In the genomic region with DNA sequence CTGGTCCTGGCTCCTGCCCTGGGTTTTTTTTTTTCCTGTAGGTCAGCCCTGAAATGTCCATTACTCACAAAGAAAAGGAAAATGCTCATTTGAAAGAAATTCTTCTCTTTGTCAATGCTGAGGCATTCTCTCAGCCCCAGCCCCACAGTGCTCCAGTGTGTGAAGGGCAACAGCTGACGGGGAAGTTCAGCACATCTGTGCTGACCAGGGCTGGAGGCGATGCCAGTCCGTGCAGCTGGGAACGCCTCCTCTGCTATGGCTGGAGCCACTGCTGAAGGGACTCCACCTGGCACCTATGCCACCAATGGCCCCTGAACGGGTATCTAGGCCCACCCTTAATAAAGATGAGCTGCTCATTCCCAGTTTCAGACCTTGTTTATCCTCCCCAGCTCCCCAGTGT, we compare ENCODE assay signal across 27 cellular contexts.
"Had no signal": no experiment of that assay in that cellular context is flagged by ENCODE, and none has a peak within 500 bp of the region (broad histone marks: within the 10 kb centered on the region; RNA-seq: fewer than 3 reads in every experiment).

No MANE protein-coding gene starts in this region.

- H3K27ac ChIP-seq: left lung, right lobe of liver, uterus had no signal

- H3K4me3 Mint-ChIP-seq: activated CD4-positive, alpha-beta memory T cell treated with anti-CD3 and anti-CD28 coated beads, Interleukin-2, amount 10 ng/mL, durations not matched to agents 7 days and 5 days; activated CD4-positive, alpha-beta T cell treated with anti-CD3 and anti-CD28 coated beads, Interleukin-2, amount 10 ng/mL, durations not matched to agents 7 days and 5 days; activated naive CD4-positive, alpha-beta T cell treated with anti-CD3 and anti-CD28 coated beads, Interleukin-2, amount 50 U/mL, for 24 hours; activated naive CD8-positive, alpha-beta T cell treated with anti-CD3 and anti-CD28 coated beads, Interleukin-2, amount 50 U/mL, for 24 hours; activated T-cell treated with anti-CD3 and anti-CD28 coated beads, Interleukin-2, amount 50 U/mL, for 4 hours; central memory CD8-positive, alpha-beta T cell; dendritic cell treated with granulocyte-macrophage colony-stimulating factor and Interleukin-4, amounts not matched to agents 40 ng/mL and 50 ng/mL, for 4 days; endodermal cell; naive thymus-derived CD4-positive, alpha-beta T cell; stimulated activated memory B cell treated with anti-CD40 and anti-IgM and Interleukin-4, amounts not matched to agents 10 μg/mL and 1 μg/mL and 100 μg/mL, for 72 hours; stimulated activated naive CD8-positive, alpha-beta T cell treated with anti-CD3 and anti-CD28 coated beads, Interleukin-15, amount 100 ng/mL, for 72 hours; type B pancreatic cell; WTC11 had no signal

- H3K9me3 ChIP-seq: left lung, right lobe of liver, uterus had no signal

- H3K36me3 Mint-ChIP-seq: activated naive CD4-positive, alpha-beta T cell treated with anti-CD3 and anti-CD28 coated beads, Interleukin-2, amount 50 U/mL, for 24 hours; naive thymus-derived CD4-positive, alpha-beta T cell; stimulated activated memory B cell treated with anti-CD40 and anti-IgM and Interleukin-4, amounts not matched to agents 10 μg/mL and 1 μg/mL and 100 μg/mL, for 72 hours; type B pancreatic cell had no signal

- H3K4me3 ChIP-seq: left lung, right lobe of liver, smooth muscle cell, uterus had no signal

- H3K9me3 Mint-ChIP-seq: activated naive CD4-positive, alpha-beta T cell treated with anti-CD3 and anti-CD28 coated beads, Interleukin-2, amount 50 U/mL, for 24 hours; activated naive CD8-positive, alpha-beta T cell treated with anti-CD3 and anti-CD28 coated beads, Interleukin-2, amount 50 U/mL, for 24 hours; activated T-cell treated with anti-CD3 and anti-CD28 coated beads, Interleukin-2, amount 50 U/mL, for 4 hours; activated T-helper 2 cell treated with anti-CD3 and anti-CD28 coated beads, Interferon-gamma antibody, Interleukin-2, Interleukin-4, amounts not matched to agents 10 μg/mL and 5 μg/mL and 100 μg/mL, durations not matched to agents 14 hours and 24 hours and 36 hours; central memory CD8-positive, alpha-beta T cell; stimulated activated memory B cell treated with anti-CD40 and anti-IgM and Interleukin-4, amounts not matched to agents 10 μg/mL and 1 μg/mL and 100 μg/mL, for 72 hours; stimulated activated naive CD8-positive, alpha-beta T cell treated with anti-CD3 and anti-CD28 coated beads, Interleukin-15, amount 100 ng/mL, for 72 hours; type B pancreatic cell had no signal

- H3K4me1 ChIP-seq: left lung, right lobe of liver, uterus had no signal

- H3K4me2 ChIP-seq: smooth muscle cell had no signal

- DNase-seq: activated CD4-positive, alpha-beta memory T cell treated with anti-CD3 and anti-CD28 coated beads, Interleukin-2, amount 10 ng/mL, durations not matched to agents 7 days and 5 days; activated CD4-positive, alpha-beta T cell treated with anti-CD3 and anti-CD28 coated beads for 1 hour; activated CD4-positive, alpha-beta T cell treated with anti-CD3 and anti-CD28 coated beads, Interleukin-2, amount 10 ng/mL, durations not matched to agents 7 days and 5 days; activated naive CD8-positive, alpha-beta T cell treated with anti-CD3 and anti-CD28 coated beads, Interleukin-2, amount 50 U/mL, for 24 hours; activated T-cell treated with anti-CD3 and anti-CD28 coated beads, Interleukin-2, amount 50 U/mL, for 4 hours; amygdala; endodermal cell; foreskin fibroblast; left lung; naive thymus-derived CD4-positive, alpha-beta T cell; right lobe of liver; stimulated activated CD4-positive, alpha-beta T cell treated with anti-CD3 and anti-CD28 coated beads, Interleukin-1b, Interleukin-23, amount 100 ng/mL, for 48 hours; stimulated activated CD4-positive, alpha-beta T cell treated with anti-CD3 and anti-CD28 coated beads, Interleukin-4, amount 100 ng/mL, for 4 hours; stimulated activated CD8-positive, alpha-beta memory T cell treated with anti-CD3 and anti-CD28 coated beads, Interleukin-4, amount 100 ng/mL, for 48 hours; stimulated activated naive CD8-positive, alpha-beta T cell treated with anti-CD3 and anti-CD28 coated beads, Interleukin-15, amount 100 ng/mL, for 72 hours; substantia nigra; T-helper 2 cell; uterus had no signal

- H3K4me1 Mint-ChIP-seq: central memory CD8-positive, alpha-beta T cell; endodermal cell; stimulated activated memory B cell treated with anti-CD40 and anti-IgM and Interleukin-4, amounts not matched to agents 10 μg/mL and 1 μg/mL and 100 μg/mL, for 72 hours had no signal

- H3K27me3 ChIP-seq: right lobe of liver, uterus had no signal

- FAIRE-seq: islet of Langerhans had no signal

- H3K36me3 ChIP-seq: left lung, right lobe of liver, uterus had no signal

- ATAC-seq: activated naive CD8-positive, alpha-beta T cell treated with anti-CD3 and anti-CD28 coated beads, Interleukin-2, amount 50 U/mL, for 24 hours; activated T-cell treated with anti-CD3 and anti-CD28 coated beads, Interleukin-2, amount 50 U/mL, for 4 hours; left lung; naive thymus-derived CD4-positive, alpha-beta T cell; right lobe of liver; stimulated activated memory B cell treated with anti-CD40 and anti-IgM and Interleukin-4, amounts not matched to agents 10 μg/mL and 1 μg/mL and 100 μg/mL, for 72 hours; stimulated activated naive CD8-positive, alpha-beta T cell treated with anti-CD3 and anti-CD28 coated beads, Interleukin-15, amount 100 ng/mL, for 72 hours; WTC11 had no signal

- H3K27ac Mint-ChIP-seq: activated CD4-positive, alpha-beta memory T cell treated with anti-CD3 and anti-CD28 coated beads, Interleukin-2, amount 10 ng/mL, durations not matched to agents 7 days and 5 days; activated CD4-positive, alpha-beta T cell treated with anti-CD3 and anti-CD28 coated beads, Interleukin-2, amount 10 ng/mL, durations not matched to agents 7 days and 5 days; activated naive CD4-positive, alpha-beta T cell treated with anti-CD3 and anti-CD28 coated beads, Interleukin-2, amount 50 U/mL, for 24 hours; activated naive CD8-positive, alpha-beta T cell treated with anti-CD3 and anti-CD28 coated beads, Interleukin-2, amount 50 U/mL, for 24 hours; activated T-helper 2 cell treated with anti-CD3 and anti-CD28 coated beads, Interferon-gamma antibody, Interleukin-2, Interleukin-4, amounts not matched to agents 10 μg/mL and 5 μg/mL and 100 μg/mL, durations not matched to agents 14 hours and 24 hours and 36 hours; dendritic cell treated with granulocyte-macrophage colony-stimulating factor and Interleukin-4, amounts not matched to agents 40 ng/mL and 50 ng/mL, for 4 days; endodermal cell; naive thymus-derived CD4-positive, alpha-beta T cell; stimulated activated memory B cell treated with anti-CD40 and anti-IgM and Interleukin-4, amounts not matched to agents 10 μg/mL and 1 μg/mL and 100 μg/mL, for 72 hours; type B pancreatic cell; WTC11 had no signal
